1 cellular context compared by ENCODE assay signal in the genomic region with DNA sequence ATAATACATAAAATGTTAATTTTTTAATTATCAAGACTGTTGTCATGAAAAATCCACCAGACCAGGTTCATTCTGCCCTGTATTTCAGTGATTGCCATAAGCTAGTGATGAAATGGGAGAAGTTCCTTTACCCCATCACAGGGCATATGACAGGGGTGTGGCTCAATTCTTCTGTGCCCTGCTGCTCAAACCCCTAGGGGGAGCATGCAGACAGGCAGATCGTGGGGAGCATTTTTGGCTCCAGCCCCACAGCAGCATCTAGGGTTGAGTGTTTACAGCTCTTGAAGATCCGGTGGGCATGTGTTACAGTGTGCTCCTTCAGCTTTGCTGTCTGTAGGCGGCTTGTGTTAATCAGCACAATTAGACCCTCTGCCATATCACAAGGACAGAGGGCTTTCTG.
TF ChIP-seq lines count a peak whose summit lies in the region.

No MANE protein-coding gene starts in this region.

TF ChIP-seq in Ishikawa, 13 proteins besides CTCF, POLR2A, EP300 and RAD21 (continued from another document):
- TF ChIP-seq, protein P1, sequence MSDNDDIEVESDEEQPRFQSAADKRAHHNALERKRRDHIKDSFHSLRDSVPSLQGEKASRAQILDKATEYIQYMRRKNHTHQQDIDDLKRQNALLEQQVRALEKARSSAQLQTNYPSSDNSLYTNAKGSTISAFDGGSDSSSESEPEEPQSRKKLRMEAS (IDR thresholded peaks at IDR 0.05): no peak
- TF ChIP-seq CREB1 (IDR thresholded peaks at IDR 0.05; ENCODE audit: low read depth) (no peak), TEAD4 (IDR thresholded peaks at IDR 0.05) (no peak)
